24 cellular contexts compared by ENCODE assay signal in genomic region chr1:46530311-46530710, GRCh38. TPM values are rescaled to one million over a fixed set of nuclear protein-coding genes. Genes with fewer than 3 reads are reported as not detected.
A peak's percentile ranks its signal among the peaks of the same experiment; 100 is the strongest.
DNase-seq lines count a peak whose midpoint lies in the region; ATAC-seq, FAIRE-seq and TF ChIP-seq lines count a peak whose summit lies in the region.
"Had no signal": no experiment of that assay in that cellular context is flagged by ENCODE, and none has a peak within 500 bp of the region (broad histone marks: within the 10 kb centered on the region; RNA-seq: fewer than 3 reads in every experiment).

No MANE protein-coding gene starts in this region.

- H3K4me2 ChIP-seq in PC-9 (peak overlapping the region; percentile 36), H1 (ENCODE audit: insufficient read depth in 1 of 2, low read depth in 2 of 2, low read length in 2 of 2) (no peak overlapping the region), osteoblast (ENCODE audit: insufficient read depth, low read length) (no peak overlapping the region)
- H3K4me2 ChIP-seq: BLaER1 had no signal

- no peaks in the 10 kb centered on the region for H3K9me3 ChIP-seq in PC-9 (ENCODE audit: insufficient read depth, low read depth)
- H3K9me3 ChIP-seq in H1 (ENCODE audit: insufficient read depth in 2 of 2, low read depth in 1 of 2, low read length in 1 of 2): no peaks in the 10 kb centered on the region
- H3K9me3 ChIP-seq in osteoblast (ENCODE audit: low read depth, low read length): no peaks in the 10 kb centered on the region
- H3K9me3 ChIP-seq in transverse colon: no peaks in the 10 kb centered on the region
- H3K9me3 ChIP-seq: BLaER1, HAP-1 had no signal

- peak overlapping the region; percentile 20 for H4K91ac ChIP-seq in H1 (replicated peaks; ENCODE audit: insufficient read length, low read length)

- H3K36me3 ChIP-seq in PC-9 (ENCODE audit: low read depth) (no peaks in the 10 kb centered on the region), H1 (ENCODE audit: control insufficient read depth in 2 of 4, insufficient read depth in 4 of 4, low read length in 3 of 4) (no peaks in the 10 kb centered on the region), osteoblast (ENCODE audit: insufficient read depth, low read length) (no peaks in the 10 kb centered on the region), transverse colon (no peaks in the 10 kb centered on the region)
- H3K36me3 ChIP-seq: BLaER1, HAP-1 had no signal

- no peaks in the 10 kb centered on the region for H3F3A ChIP-seq in PC-9 (ENCODE audit: insufficient read depth, low read depth)

- peaks cover 31% of the 10 kb centered on the region for H3K4me1 Mint-ChIP-seq in activated CD8-positive, alpha-beta T cell treated with anti-CD3 and anti-CD28 coated beads for 36 hours (ENCODE audit: low read depth)
- peaks cover 18% of the 10 kb centered on the region for H3K4me1 Mint-ChIP-seq in activated CD8-positive, alpha-beta T cell treated with anti-CD3 and anti-CD28 coated beads, Interleukin-2, amount 10 ng/mL, durations not matched to agents 7 days and 5 days (ENCODE audit: low read depth)

- no peak overlapping the region for H3K56ac ChIP-seq in H1 (replicated peaks; ENCODE audit: insufficient read length, low read depth, low read length)

- in situ Hi-C loops in transverse colon (cut with MboI; ENCODE audit: low pct_ligation_motif_present in 1 of 4, low pct_unique_long_range_greater_than_20kb in 1 of 4, low sequenced_read_pairs in 3 of 4): loop anchor here in 1 of 4 donors (10.0 kb wide), 1 partner anchor 194 kb away; no protein-coding TSS in a partner anchor

- peak; percentile 16 for DNase-seq in activated CD8-positive, alpha-beta T cell treated with anti-CD3 and anti-CD28 coated beads for 36 hours
- DNase-seq in activated CD8-positive, alpha-beta T cell treated with anti-CD3 and anti-CD28 coated beads, Interleukin-2, amount 10 ng/mL, durations not matched to agents 7 days and 5 days: no peak
- no peak for DNase-seq in PC-9
- no peak for DNase-seq in H1 (ENCODE audit: low read depth in 1 of 2, low spot score in 2 of 2)
- peak; percentile 82 for DNase-seq in osteoblast (ENCODE audit: insufficient read length, low spot score, missing footprints)
- no peak for DNase-seq in middle frontal gyrus (ENCODE audit: extremely low spot score, low spot score)
- DNase-seq in transverse colon: no peak
- no peak for DNase-seq in GOT3 (lab: John Stamatoyannopoulos, UW)
- DNase-seq: 8988T; CD4-positive, alpha-beta memory T cell; DMS153; DMS79; GDM1 had no signal

- H3K27me3 ChIP-seq in PC-9 (ENCODE audit: insufficient read depth, low read depth) (peaks cover 7% of the 10 kb centered on the region), H1 (replicated peaks in 1 of 4; ENCODE audit: control insufficient read depth in 3 of 4, extremely low read depth in 1 of 4, insufficient read depth in 3 of 4, low read length in 3 of 4) (peaks cover 31 to 93% (median 77%) of the 10 kb centered on the region in 4 experiments), osteoblast (ENCODE audit: insufficient read depth, low read length) (peaks cover 25% of the 10 kb centered on the region), transverse colon (peaks cover 58% of the 10 kb centered on the region)

- H2BK120ac ChIP-seq in H1 (replicated peaks; ENCODE audit: low read depth, low read length): no peak overlapping the region

- peaks cover 17% of the 10 kb centered on the region for H3K4me1 ChIP-seq in PC-9 (replicated peaks; ENCODE audit: insufficient read depth)
- H3K4me1 ChIP-seq in H1 (replicated peaks in 1 of 4; ENCODE audit: control insufficient read depth in 3 of 4, insufficient read depth in 4 of 4, low read length in 3 of 4): peaks cover 8 to 18% (median 13%) of the 10 kb centered on the region in 4 experiments
- H3K4me1 ChIP-seq in osteoblast (ENCODE audit: insufficient read depth, low read length): no peaks in the 10 kb centered on the region
- H3K4me1 ChIP-seq in transverse colon: peaks cover 0 to 20% (median 8%) of the 10 kb centered on the region in 4 donors

- H3K9me2 ChIP-seq in PC-9 (ENCODE audit: insufficient read depth): no peaks in the 10 kb centered on the region

- H3K9me3 Mint-ChIP-seq in activated CD8-positive, alpha-beta T cell treated with anti-CD3 and anti-CD28 coated beads for 36 hours: no peaks in the 10 kb centered on the region
- H3K9me3 Mint-ChIP-seq in activated CD8-positive, alpha-beta T cell treated with anti-CD3 and anti-CD28 coated beads, Interleukin-2, amount 10 ng/mL, durations not matched to agents 7 days and 5 days (ENCODE audit: insufficient read depth): no peaks in the 10 kb centered on the region
- H3K9me3 Mint-ChIP-seq: CD4-positive, alpha-beta memory T cell had no signal

- no peak overlapping the region for H2AK5ac ChIP-seq in H1 (ENCODE audit: low read depth, low read length)

- H3K14ac ChIP-seq in H1 (ENCODE audit: insufficient read length): no peak overlapping the region

- H3K79me2 ChIP-seq in PC-9 (ENCODE audit: low read depth) (no peaks in the 10 kb centered on the region), H1 (ENCODE audit: control insufficient read depth in 1 of 2, insufficient read depth in 2 of 2, low read length in 2 of 2) (no peaks in the 10 kb centered on the region), osteoblast (ENCODE audit: insufficient read depth, low read length) (no peaks in the 10 kb centered on the region)

- CTCF ChIA-PET in activated CD8-positive, alpha-beta T cell treated with anti-CD3 and anti-CD28 coated beads for 36 hours (lab: Charles Lee): interaction anchor here (0.9 to 6.6 kb wide), 15 partner anchors 9 to 195 kb away, joined by 3 to 128 read pairs (median 11); no protein-coding TSS in a partner anchor
- CTCF ChIA-PET in activated CD8-positive, alpha-beta T cell treated with anti-CD3 and anti-CD28 coated beads, Interleukin-2, amount 10 ng/mL, durations not matched to agents 7 days and 5 days (lab: Charles Lee): interaction anchor here (0.9 to 6.4 kb wide), 20 partner anchors 7 to 195 kb away, joined by 3 to 154 read pairs (median 8); partner anchors contain the start of genes EFCAB14 and MKNK1
- CTCF ChIA-PET in PC-9 (lab: Charles Lee) (interaction anchor here (0.6 to 2.1 kb wide), 4 partner anchors 84 to 138 kb away, joined by 3 to 8 read pairs (median 4); partner anchors contain the start of gene ATPAF1), H1 (lab: Charles Lee; ENCODE audit: partially characterized antibody) (interaction anchor here (0.6 to 25.0 kb wide), 23 partner anchors 11 to 218 kb away, joined by 3 to 1068 read pairs (median 5); partner anchors contain the start of genes DMBX1, KNCN, MKNK1 and MOB3C)

- H3K4ac ChIP-seq in H1 (replicated peaks; ENCODE audit: insufficient read length, low read depth, low read length): no peak overlapping the region

- H3K18ac ChIP-seq in H1 (ENCODE audit: extremely low read depth, low read length): no peak overlapping the region

- H3K27me3 Mint-ChIP-seq in activated CD8-positive, alpha-beta T cell treated with anti-CD3 and anti-CD28 coated beads for 36 hours: peaks cover 33% of the 10 kb centered on the region
- peaks cover 28% of the 10 kb centered on the region for H3K27me3 Mint-ChIP-seq in activated CD8-positive, alpha-beta T cell treated with anti-CD3 and anti-CD28 coated beads, Interleukin-2, amount 10 ng/mL, durations not matched to agents 7 days and 5 days (ENCODE audit: low read depth)

- FAIRE-seq in H1 (lab: Jason Lieb, UNC): no peak
- FAIRE-seq: GM12892, GM18507 had no signal

- H4K20me1 ChIP-seq in PC-9 (ENCODE audit: insufficient read depth): no peaks in the 10 kb centered on the region
- peaks cover 2 to 3% of the 10 kb centered on the region in 2 experiments for H4K20me1 ChIP-seq in H1 (replicated peaks in 1 of 2; ENCODE audit: control insufficient read depth in 1 of 2, insufficient read depth in 2 of 2, low read length in 2 of 2)
- no peaks in the 10 kb centered on the region for H4K20me1 ChIP-seq in osteoblast (ENCODE audit: insufficient read depth, low read length)

- TF ChIP-seq CTCF in activated CD8-positive, alpha-beta T cell treated with anti-CD3 and anti-CD28 coated beads for 36 hours (IDR thresholded peaks at IDR 0.05): no peak
- TF ChIP-seq CTCF in PC-9 (conservative IDR thresholded peaks at IDR 0.05) (no peak), H1 (IDR thresholded peaks at IDR 0.05; ENCODE audit: control extremely low read depth in 1 of 3, insufficient read depth in 1 of 3, low read depth in 1 of 3, low read length in 3 of 3) (no peak), osteoblast (IDR thresholded peaks at IDR 0.05; ENCODE audit: extremely low read depth, low read depth, low read length) (no peak), transverse colon (IDR thresholded peaks at IDR 0.05) (no peak)

- H2BK5ac ChIP-seq in H1 (ENCODE audit: low read depth, low read length): no peak overlapping the region

- H3K36me3 Mint-ChIP-seq in activated CD8-positive, alpha-beta T cell treated with anti-CD3 and anti-CD28 coated beads for 36 hours (ENCODE audit: low read depth): no peaks in the 10 kb centered on the region
- H3K36me3 Mint-ChIP-seq in activated CD8-positive, alpha-beta T cell treated with anti-CD3 and anti-CD28 coated beads, Interleukin-2, amount 10 ng/mL, durations not matched to agents 7 days and 5 days (ENCODE audit: low read depth): no peaks in the 10 kb centered on the region
- H3K36me3 Mint-ChIP-seq: CD4-positive, alpha-beta memory T cell had no signal

- H4K8ac ChIP-seq in H1 (ENCODE audit: extremely low read depth, insufficient read depth, low read length): no peak overlapping the region

- H4K5ac ChIP-seq in H1 (ENCODE audit: insufficient read length, low read depth, low read length): no peak overlapping the region

- no peak overlapping the region for H2BK12ac ChIP-seq in H1 (ENCODE audit: low read depth, low read length)

- WGBS in H1 (ENCODE audit: extremely low coverage in 1 of 2, insufficient coverage in 1 of 2, insufficient read length in 1 of 2, insufficient replicate concordance in 2 of 2, low coverage in 1 of 2, low lambda C conversion rate in 2 of 2, missing lambda C conversion rate in 1 of 2), 2 experiments: 77% methylated on average over 3 of the region's 3 CpGs; no CpG with 5 or more reads in 1 of the 2 experiments
- 54% methylated on average over 3 of the region's 3 CpGs; no CpG with 5 or more reads in 1 of the 2 donors for WGBS in transverse colon (ENCODE audit: low coverage in 1 of 2), 2 donors

- H3K4me3 Mint-ChIP-seq in activated CD8-positive, alpha-beta T cell treated with anti-CD3 and anti-CD28 coated beads for 36 hours: no peak overlapping the region
- no peak overlapping the region for H3K4me3 Mint-ChIP-seq in activated CD8-positive, alpha-beta T cell treated with anti-CD3 and anti-CD28 coated beads, Interleukin-2, amount 10 ng/mL, durations not matched to agents 7 days and 5 days

- no peak overlapping the region for H3K23ac ChIP-seq in H1 (ENCODE audit: insufficient read length)

- POLR2A ChIA-PET in activated CD8-positive, alpha-beta T cell treated with anti-CD3 and anti-CD28 coated beads for 36 hours (lab: Charles Lee): interaction anchor here (0.6 to 1.6 kb wide), 3 partner anchors 14 to 134 kb away, joined by 3 to 4 read pairs (median 4); no protein-coding TSS in a partner anchor
- POLR2A ChIA-PET in activated CD8-positive, alpha-beta T cell treated with anti-CD3 and anti-CD28 coated beads, Interleukin-2, amount 10 ng/mL, durations not matched to agents 7 days and 5 days (lab: Charles Lee): interaction anchor here (0.9 kb wide), 1 partner anchor 73 kb away, joined by 4 read pairs; the partner anchor contains the start of gene MKNK1
- POLR2A ChIA-PET in PC-9 (lab: Charles Lee; ENCODE audit: unreplicated experiment) (interaction anchor here (0.6 kb wide), 1 partner anchor 49 kb away, joined by 3 read pairs; no protein-coding TSS in a partner anchor), H1 (lab: Charles Lee; ENCODE audit: partially characterized antibody) (interaction anchor here (0.6 to 1.2 kb wide), 5 partner anchors 12 to 1541 kb away, joined by 3 to 5 read pairs (median 4); no protein-coding TSS in a partner anchor)

- H2AFZ ChIP-seq in PC-9 (no peak overlapping the region), H1 (ENCODE audit: low read length) (no peak overlapping the region), osteoblast (ENCODE audit: low read length) (no peak overlapping the region)

- H3K23me2 ChIP-seq in H1 (ENCODE audit: low read depth, low read length): peaks cover 7% of the 10 kb centered on the region; the same call in 1 of the 2 replicates

- no peak overlapping the region for H2BK15ac ChIP-seq in H1 (ENCODE audit: low read length)

- TF ChIP-seq EP300 in H1 (IDR thresholded peaks at IDR 0.05; ENCODE audit: borderline replicate concordance in 1 of 2, low read depth in 2 of 2, low read length in 2 of 2) (no peak), transverse colon (IDR thresholded peaks at IDR 0.05; ENCODE audit: low read depth) (no peak)

- H3K27ac Mint-ChIP-seq in activated CD8-positive, alpha-beta T cell treated with anti-CD3 and anti-CD28 coated beads for 36 hours: no peak overlapping the region
- no peak overlapping the region for H3K27ac Mint-ChIP-seq in activated CD8-positive, alpha-beta T cell treated with anti-CD3 and anti-CD28 coated beads, Interleukin-2, amount 10 ng/mL, durations not matched to agents 7 days and 5 days
- H3K27ac Mint-ChIP-seq: CD14-positive monocyte had no signal

- TF ChIP-seq RAD21 in H1 (IDR thresholded peaks at IDR 0.05 in 1 of 2, conservative IDR thresholded peaks at IDR 0.05 in 1 of 2; ENCODE audit: low read depth in 2 of 2, low read length in 2 of 2): no peak

- H2BK20ac ChIP-seq in H1 (ENCODE audit: low read length): no peak overlapping the region

- no peaks in the 10 kb centered on the region for H3K79me1 ChIP-seq in H1 (ENCODE audit: low read depth, low read length)

- ATAC-seq in activated CD8-positive, alpha-beta T cell treated with anti-CD3 and anti-CD28 coated beads for 36 hours: no peak
- no peak for ATAC-seq in activated CD8-positive, alpha-beta T cell treated with anti-CD3 and anti-CD28 coated beads, Interleukin-2, amount 10 ng/mL, durations not matched to agents 7 days and 5 days

- H3K4me3 ChIP-seq in PC-9 (no peak overlapping the region), H1 (ENCODE audit: extremely low read depth in 1 of 4, insufficient read depth in 2 of 4, low read depth in 3 of 4, low read length in 4 of 4) (no peak overlapping the region), osteoblast (ENCODE audit: insufficient read depth, low read length) (no peak overlapping the region), transverse colon (no peak overlapping the region)
- H3K4me3 ChIP-seq: BLaER1, HAP-1 had no signal

- intact Hi-C loops in activated CD8-positive, alpha-beta T cell treated with anti-CD3 and anti-CD28 coated beads for 36 hours (cut with micrococcal nuclease): loop anchor here (5.0 kb wide), 1 partner anchor 197 kb away; no protein-coding TSS in a partner anchor
- intact Hi-C loops in PC-9 (cut with micrococcal nuclease; ENCODE audit: unreplicated experiment) (loop anchor here (5.0 kb wide), 1 partner anchor 472 kb away; no protein-coding TSS in a partner anchor), transverse colon (cut with DNase I; ENCODE audit: low total_unique reads) (loop anchor here (5.0 kb wide), 1 partner anchor 197 kb away; no protein-coding TSS in a partner anchor)

- H3K9ac ChIP-seq in H1 (replicated peaks in 1 of 4; ENCODE audit: extremely low read depth in 1 of 4, low read depth in 3 of 4, low read length in 3 of 4): no peak overlapping the region
- H3K9ac ChIP-seq: BLaER1 had no signal

- H3K27ac ChIP-seq in PC-9 (no peak overlapping the region), H1 (ENCODE audit: low read depth, low read length) (no peak overlapping the region), osteoblast (ENCODE audit: low read depth, low read length) (no peak overlapping the region), transverse colon (no peak overlapping the region)
- H3K27ac ChIP-seq: BLaER1, HL-60 had no signal

- BruUV-seq in PC-9 (replicated peaks; lab: Mats Ljungman, UMichigan): no TSS peak

- TF ChIP-seq POLR2A in H1 (IDR thresholded peaks at IDR 0.05; ENCODE audit: control extremely low read depth in 1 of 2, low read depth in 2 of 2, low read length in 2 of 2) (no peak), transverse colon (IDR thresholded peaks at IDR 0.05) (no peak)

RNA-seq across cellular contexts. Expression of gene KNCN, which starts 21.1 kb away (rescaled TPM):
- not detected for total RNA-seq in activated CD8-positive, alpha-beta T cell treated with anti-CD3 and anti-CD28 coated beads for 36 hours
- not detected for total RNA-seq in activated CD8-positive, alpha-beta T cell treated with anti-CD3 and anti-CD28 coated beads, Interleukin-2, amount 10 ng/mL, durations not matched to agents 7 days and 5 days
- total RNA-seq in PC-9 (2021) (not detected in 2 replicates), osteoblast (not detected in 2 replicates), transverse colon (not detected)
- total RNA-seq in H1 (2021; fragmentation: NEBNext Ultra II Directional; extraction: Animal tissue kit (Norgen Biotek cat#: 25700)): not detected in 2 replicates
- not detected in 2 replicates for polyA plus RNA-seq in H1 (2011; rRNA removed)
- polyA plus RNA-seq in H1 (2011; cell fraction: cytosol; rRNA removed): not detected
- polyA plus RNA-seq in H1 (2011; cell fraction: nucleus; rRNA removed): not detected
- polyA plus RNA-seq in H1 (2012, experiment 1 of 2): not detected in 4 replicates
- not detected for polyA plus RNA-seq in H1 (2012, experiment 2 of 2)
- not detected for polyA plus RNA-seq in H1 (2013, experiment 1 of 2)
- polyA plus RNA-seq in H1 (2013, experiment 2 of 2): not detected
- not detected in 2 replicates for polyA minus RNA-seq in H1 (2011; rRNA and poly(A)+ RNA removed)
- polyA minus RNA-seq in H1 (2011; cell fraction: cytosol; rRNA and poly(A)+ RNA removed): not detected
- not detected for polyA minus RNA-seq in H1 (2011; cell fraction: nucleus; rRNA and poly(A)+ RNA removed)
- total RNA-seq: A673; CD4-positive, alpha-beta memory T cell; Daoy; H4; HT1080 had no signal
- polyA plus RNA-seq: AG04450; CD14-positive monocyte; CD4-positive, alpha-beta memory T cell had no signal

RNA-seq across cellular contexts. Expression of gene DMBX1, which starts 40.7 kb away (rescaled TPM):
- under 1 TPM in 1 of 2 experiments, not detected in 1; 0.09 TPM for total RNA-seq in activated CD8-positive, alpha-beta T cell treated with anti-CD3 and anti-CD28 coated beads for 36 hours
- total RNA-seq in activated CD8-positive, alpha-beta T cell treated with anti-CD3 and anti-CD28 coated beads, Interleukin-2, amount 10 ng/mL, durations not matched to agents 7 days and 5 days: under 1 TPM in 1 of 2 experiments, not detected in 1; 0.08 TPM
- total RNA-seq in PC-9 (2021) (0.79 and 1.0 TPM in 2 replicates), osteoblast (not detected in 2 replicates), transverse colon (not detected)
- 0.30 TPM in 1 of 2 replicates, not detected in the other for total RNA-seq in H1 (2021; fragmentation: NEBNext Ultra II Directional; extraction: Animal tissue kit (Norgen Biotek cat#: 25700))
- 0.23 and 0.36 TPM in 2 replicates for polyA plus RNA-seq in H1 (2011; rRNA removed)
- polyA plus RNA-seq in H1 (2011; cell fraction: cytosol; rRNA removed): 0.26 TPM
- 0.53 TPM for polyA plus RNA-seq in H1 (2011; cell fraction: nucleus; rRNA removed)
- polyA plus RNA-seq in H1 (2012, experiment 1 of 2): 0.24 to 0.30 TPM (median 0.27 TPM) in 4 replicates
- 0.12 TPM for polyA plus RNA-seq in H1 (2012, experiment 2 of 2)
- 0.06 TPM for polyA plus RNA-seq in H1 (2013, experiment 1 of 2)
- 0.09 TPM for polyA plus RNA-seq in H1 (2013, experiment 2 of 2)
- 0.07 and 0.41 TPM in 2 replicates for polyA minus RNA-seq in H1 (2011; rRNA and poly(A)+ RNA removed)
- polyA minus RNA-seq in H1 (2011; cell fraction: cytosol; rRNA and poly(A)+ RNA removed): 0.51 TPM
- 0.20 TPM for polyA minus RNA-seq in H1 (2011; cell fraction: nucleus; rRNA and poly(A)+ RNA removed)
- total RNA-seq: CD4-positive, alpha-beta memory T cell; HT1080 had no signal
- polyA plus RNA-seq: AG04450; CD14-positive monocyte; CD4-positive, alpha-beta memory T cell had no signal

Comparison
In these comparisons a context has a peak if more than half of its experiments do, and no peak if none do; other contexts are left out.
1. DNase-seq: peak in activated CD8-positive, alpha-beta T cell treated with anti-CD3 and anti-CD28 coated beads for 36 hours (single experiment) and osteoblast (single experiment); none in activated CD8-positive, alpha-beta T cell treated with anti-CD3 and anti-CD28 coated beads, Interleukin-2, amount 10 ng/mL, durations not matched to agents 7 days and 5 days (single experiment), PC-9 (0 of 2), H1 (0 of 2), middle frontal gyrus (single experiment), transverse colon (single experiment) and GOT3 (single experiment).